Comparison of ENCODE assay signal across 19 cellular contexts in genomic region chr9:96495341-96495740, GRCh38. TPM values are rescaled to one million over a fixed set of nuclear protein-coding genes. Genes with fewer than 3 reads are reported as not detected.
DNase-seq lines count a peak whose midpoint lies in the region; ATAC-seq, FAIRE-seq and TF ChIP-seq lines count a peak whose summit lies in the region.
"Had no signal": no experiment of that assay in that cellular context is flagged by ENCODE, and none has a peak within 500 bp of the region (broad histone marks: within the 10 kb centered on the region; RNA-seq: fewer than 3 reads in every experiment).

No MANE protein-coding gene starts in this region.

- TF ChIP-seq POLR2A in HepG2 (IDR thresholded peaks at IDR 0.05; ENCODE audit: insufficient read depth in 1 of 2, low read depth in 2 of 2, low read length in 2 of 2), result no peak
- no peak for TF ChIP-seq POLR2A in right lobe of liver (IDR thresholded peaks at IDR 0.05)

- no peaks in the 10 kb centered on the region for H3K9me3 Mint-ChIP-seq in WTC11
- H3K9me3 Mint-ChIP-seq: effector memory CD8-positive, alpha-beta T cell had no signal

- H3K4me1 ChIP-seq in HepG2 (ENCODE audit: insufficient read depth, low read length), result peaks cover 42% of the 10 kb centered on the region
- peaks cover 0 to 32% (median 11%) of the 10 kb centered on the region in 4 donors for H3K4me1 ChIP-seq in right lobe of liver
- H3K4me1 ChIP-seq: pancreas, suprapubic skin had no signal

- intact Hi-C loops in HepG2 (cut with micrococcal nuclease; ENCODE audit: unreplicated experiment) (no loop called here), right lobe of liver (cut with DNase I) (no loop called here)

- H3K36me3 ChIP-seq in HepG2 (replicated peaks in 1 of 2; ENCODE audit: control insufficient read depth in 1 of 2, insufficient read depth in 2 of 2, low read length in 2 of 2) (peaks cover 7 to 12% of the 10 kb centered on the region in 2 experiments), right lobe of liver (peaks cover 0 to under 1% (median 0%) of the 10 kb centered on the region in 4 donors)

- H3K79me2 ChIP-seq in HepG2 (ENCODE audit: insufficient read depth, low read length), result no peaks in the 10 kb centered on the region

- no peak overlapping the region for H3K4me2 ChIP-seq in HepG2 (ENCODE audit: low read depth, low read length)

- WGBS in HepG2 (ENCODE audit: low lambda C conversion rate), result 96% methylated on average over 9 of the region's 11 CpGs
- 63% methylated on average over 8 of the region's 11 CpGs for WGBS in right lobe of liver (ENCODE audit: insufficient coverage, low coverage, low lambda C conversion rate, missing lambda C conversion rate)

- FAIRE-seq in HepG2 (lab: Jason Lieb, UNC), result no peak
- FAIRE-seq: pancreas had no signal

- DNase-seq in HepG2 (ENCODE audit: low spot score) (no peak), right lobe of liver (no peak), WTC11 (ENCODE audit: low spot score) (no peak), fibroblast of villous mesenchyme (ENCODE audit: low read depth) (peak; percentile 83), iPS-NIHi7 (ENCODE audit: extremely low spot score) (no peak), hippocampal formation (lab: John Stamatoyannopoulos, UW) (no peak)
- DNase-seq: activated gamma-delta T cell; Caco-2; effector memory CD8-positive, alpha-beta T cell; GDM1; heart left ventricle; NCI-H187; NCI-H526 treated with DMSO at 0.1 percent for 48 hours; pancreas; stimulated activated CD4-positive, alpha-beta T cell treated with anti-CD3 and anti-CD28 coated beads, Interleukin-15, amount 100 ng/mL, for 24 hours; WERI-Rb-1 had no signal

- no peak overlapping the region for H3K9ac ChIP-seq in HepG2 (ENCODE audit: insufficient read depth, low read depth, low read length)

- peaks cover 11% of the 10 kb centered on the region for H3K36me3 Mint-ChIP-seq in WTC11

- no peaks in the 10 kb centered on the region for H4K20me1 ChIP-seq in HepG2 (ENCODE audit: insufficient read depth, low read length)

- ATAC-seq in HepG2 (no peak), right lobe of liver (no peak), WTC11 (no peak), HG03342 (IDR thresholded peaks at IDR 0.05; ENCODE audit: unreplicated experiment) (no peak), GM18909 (IDR thresholded peaks at IDR 0.05; ENCODE audit: poor library complexity, unreplicated experiment) (no peak)
- ATAC-seq: effector memory CD8-positive, alpha-beta T cell; heart left ventricle had no signal

- in situ Hi-C loops in HepG2 (cut with HindIII; ENCODE audit: extremely low pct_ligation_motif_present, low pct_unique_long_range_greater_than_20kb), result no loop called here

- TF ChIP-seq EP300 in HepG2 (IDR thresholded peaks at IDR 0.05; ENCODE audit: low read depth in 2 of 2, low read length in 2 of 2), result no peak
- no peak for TF ChIP-seq EP300 in HepG2 (CRISPR knock-in tag; IDR thresholded peaks at IDR 0.05; ENCODE audit: borderline replicate concordance)

- H3K9me3 ChIP-seq in HepG2 (ENCODE audit: low read length), result no peaks in the 10 kb centered on the region
- H3K9me3 ChIP-seq in right lobe of liver, result no peaks in the 10 kb centered on the region
- H3K9me3 ChIP-seq: Caco-2, heart left ventricle, pancreas, suprapubic skin had no signal

- H2AFZ ChIP-seq in HepG2 (ENCODE audit: low read length), result no peak overlapping the region

- no peak overlapping the region for H3K4me3 ChIP-seq in HepG2 (replicated peaks in 1 of 3; ENCODE audit: insufficient read depth in 1 of 3, low read depth in 2 of 3, low read length in 3 of 3)
- H3K4me3 ChIP-seq in right lobe of liver, result no peak overlapping the region
- H3K4me3 ChIP-seq in fibroblast of villous mesenchyme (ENCODE audit: low read depth, low read length), result no peak overlapping the region
- H3K4me3 ChIP-seq: heart left ventricle, pancreas, suprapubic skin had no signal

- CTCF ChIA-PET in HepG2 (lab: Yijun Ruan, JAX; ENCODE audit: low intra/inter-chr PET ratio, low total read pairs), result no interaction called here
- CTCF ChIA-PET in WTC11 (lab: Charles Lee), result interaction anchor here (0.6 kb wide), 1 partner anchor 168 kb away, joined by 7 read pairs; no protein-coding TSS in a partner anchor

- H3K27me3 ChIP-seq in HepG2 (ENCODE audit: control insufficient read depth in 1 of 2, insufficient read depth in 2 of 2, low read length in 2 of 2) (no peaks in the 10 kb centered on the region), right lobe of liver (no peaks in the 10 kb centered on the region)
- H3K27me3 ChIP-seq: heart left ventricle, pancreas, suprapubic skin had no signal

- peaks cover 12% of the 10 kb centered on the region for H3K4me1 Mint-ChIP-seq in WTC11

- BruUV-seq in HepG2 (replicated peaks; lab: Mats Ljungman, UMichigan), result no TSS peak

- peak overlapping the region; percentile 81; the same call in 1 of the 2 replicates for H3K27ac Mint-ChIP-seq in WTC11

- no peak overlapping the region for H3K4me3 Mint-ChIP-seq in WTC11
- H3K4me3 Mint-ChIP-seq: effector memory CD8-positive, alpha-beta T cell had no signal

- no peak overlapping the region for H3K27ac ChIP-seq in HepG2 (ENCODE audit: extremely low read length, insufficient read depth, low read length)
- no peak overlapping the region for H3K27ac ChIP-seq in right lobe of liver
- H3K27ac ChIP-seq: heart left ventricle, pancreas, suprapubic skin, WERI-Rb-1 had no signal

- no peak for TF ChIP-seq RAD21 in HepG2 (CRISPR knock-in tag; IDR thresholded peaks at IDR 0.05)

- TF ChIP-seq CTCF in HepG2 (CRISPR knock-in tag; IDR thresholded peaks at IDR 0.05) (no peak), right lobe of liver (IDR thresholded peaks at IDR 0.05) (no peak), WTC11 (IDR thresholded peaks at IDR 0.05) (no peak), fibroblast of villous mesenchyme (IDR thresholded peaks at IDR 0.05; ENCODE audit: insufficient read depth, low read depth, low read length) (no peak)

- POLR2A ChIA-PET in HepG2 (lab: Yijun Ruan, JAX) (interaction anchor here (1.0 kb wide), 1 partner anchor 10 kb away, joined by 4 read pairs; no protein-coding TSS in a partner anchor), WTC11 (lab: Charles Lee) (no interaction called here)

- no peaks in the 10 kb centered on the region for H3K27me3 Mint-ChIP-seq in WTC11 (ENCODE audit: low read depth)
- H3K27me3 Mint-ChIP-seq: effector memory CD8-positive, alpha-beta T cell had no signal

TF ChIP-seq in HepG2, 621 proteins besides CTCF, POLR2A, EP300 and RAD21 (continues in another document):
- peak; percentile 25; the same call in 1 of the 2 replicates for TF ChIP-seq ZBTB33 (CRISPR knock-in tag; IDR thresholded peaks at IDR 0.05)

TF ChIP-seq in WTC11, 78 proteins besides CTCF, POLR2A, EP300 and RAD21 (continues in another document):
- TF ChIP-seq AFF4 (CRISPR knock-in tag; IDR thresholded peaks at IDR 0.05; ENCODE audit: borderline replicate concordance) (no peak), NR1H2 (CRISPR knock-in tag; IDR thresholded peaks at IDR 0.05) (no peak)

RNA-seq across cellular contexts. Expression of gene HABP4, which starts 45.4 kb away (rescaled TPM):
- total RNA-seq in HepG2 (2016; rRNA removed; fragmentation: Illumina TruSeq; extraction: Trizol), result 14.3 and 16.9 TPM in 2 replicates
- 18.4 and 20.8 TPM in 2 replicates for total RNA-seq in HepG2 (2016; cell fraction: cytosol; rRNA removed; fragmentation: Illumina TruSeq; extraction: Trizol; ENCODE audit: low read depth)
- 15.7 TPM in 2 replicates for total RNA-seq in HepG2 (2016; cell fraction: insoluble cytoplasmic fraction; rRNA removed; fragmentation: Illumina TruSeq; extraction: Trizol)
- total RNA-seq in HepG2 (2016; cell fraction: membrane; rRNA removed; fragmentation: Illumina TruSeq; extraction: Trizol), result 19.9 and 20.6 TPM in 2 replicates
- total RNA-seq in HepG2 (2016; cell fraction: nucleus; rRNA removed; fragmentation: Illumina TruSeq; extraction: Trizol), result 7.3 and 8.2 TPM in 2 replicates
- 21.7 and 26.6 TPM in 2 replicates for polyA plus RNA-seq in HepG2 (2011; rRNA removed)
- 20.8 and 23.4 TPM in 2 replicates for polyA plus RNA-seq in HepG2 (2011; cell fraction: cytosol; rRNA removed)
- polyA plus RNA-seq in HepG2 (2011; cell fraction: nucleus; rRNA removed), result 12.7 and 13.6 TPM in 2 replicates
- polyA plus RNA-seq in HepG2 (2012), result 42.1 and 46.6 TPM in 2 replicates
- polyA plus RNA-seq in HepG2 (2016; cell fraction: cytosol; fragmentation: Illumina TruSeq; extraction: Trizol; ENCODE audit: low read depth), result 13.3 and 14.9 TPM in 2 replicates
- 23.9 and 25.8 TPM in 2 replicates for polyA plus RNA-seq in HepG2 (2016; cell fraction: insoluble cytoplasmic fraction; fragmentation: Illumina TruSeq; extraction: Trizol; ENCODE audit: low read depth)
- polyA plus RNA-seq in HepG2 (2016; cell fraction: membrane; fragmentation: Illumina TruSeq; extraction: Trizol; ENCODE audit: low read depth), result 20.6 and 21.6 TPM in 2 replicates
- polyA plus RNA-seq in HepG2 (2016; cell fraction: nucleus; fragmentation: Illumina TruSeq; extraction: Trizol; ENCODE audit: insufficient read depth, low read depth), result 23.5 and 25.3 TPM in 2 replicates
- 1.4 and 6.0 TPM in 2 replicates for polyA minus RNA-seq in HepG2 (2011; rRNA and poly(A)+ RNA removed; ENCODE audit: low replicate concordance)
- polyA minus RNA-seq in HepG2 (2011; cell fraction: cytosol; rRNA and poly(A)+ RNA removed), result 9.7 and 10.0 TPM in 2 replicates
- 10.3 and 10.7 TPM in 2 replicates for polyA minus RNA-seq in HepG2 (2011; cell fraction: nucleus; rRNA and poly(A)+ RNA removed)
- total RNA-seq in right lobe of liver, result 1 to 10 TPM; 1.4 to 6.2 (median 4.7) TPM
- 9.8 to 11.0 TPM (median 10.1 TPM) in 3 replicates for total RNA-seq in WTC11 (2021)
- total RNA-seq in fibroblast of villous mesenchyme, result 9.9 and 10.6 TPM in 2 replicates
